ENCODE assay signal across 14 cellular contexts in the genomic region with DNA sequence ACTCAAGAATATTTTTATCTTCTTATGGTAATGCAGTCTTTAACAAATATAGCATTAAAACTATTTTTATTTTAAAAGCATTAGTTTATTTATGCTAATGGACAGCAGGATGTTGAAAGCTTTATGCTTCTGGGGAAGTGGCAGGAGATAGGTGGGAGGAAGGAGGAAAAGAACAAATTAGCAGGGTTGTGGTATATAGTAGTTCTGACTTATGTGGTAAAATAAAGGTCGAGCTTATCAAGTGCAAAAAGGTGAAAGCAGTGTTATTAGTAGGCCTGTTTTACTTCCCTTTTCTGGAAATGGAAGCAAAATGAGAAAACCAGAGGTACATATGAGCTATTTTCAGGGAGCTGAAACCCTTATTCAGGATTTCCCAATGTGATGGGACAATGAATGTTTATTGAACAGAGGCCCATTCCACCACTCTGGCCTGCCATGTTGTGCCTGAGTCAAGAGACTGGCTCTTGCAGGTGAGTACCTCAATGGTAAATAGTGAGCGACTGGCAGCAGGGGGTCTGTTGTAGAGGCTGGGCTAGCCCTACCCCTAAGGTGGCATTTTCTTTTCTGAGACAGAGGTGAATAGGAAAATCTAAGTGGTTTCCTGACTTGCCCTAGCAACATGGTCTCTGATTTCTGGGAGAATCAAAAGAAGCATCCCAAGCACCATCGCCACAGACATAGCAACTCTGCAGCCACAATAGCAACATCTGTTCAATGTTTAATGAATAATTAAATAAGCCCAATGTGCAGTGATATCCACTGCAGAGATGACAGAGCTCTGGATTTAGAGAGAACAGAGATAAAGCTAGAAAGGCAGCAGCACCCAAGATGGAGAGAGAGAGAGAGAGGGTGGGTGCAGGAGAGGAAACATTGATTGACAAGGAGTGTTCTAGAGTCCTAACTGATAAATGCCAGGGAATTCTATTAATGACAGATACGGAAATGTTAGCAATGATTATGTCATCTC.
DNase-seq lines count a peak whose midpoint lies in the region; ATAC-seq lines count a peak whose summit lies in the region.
"Had no signal": no experiment of that assay in that cellular context is flagged by ENCODE, and none has a peak within 500 bp of the region (broad histone marks: within the 10 kb centered on the region; RNA-seq: fewer than 3 reads in every experiment).

No MANE protein-coding gene starts in this region.

- DNase-seq in NCI-H748 (lab: John Stamatoyannopoulos, UW; ENCODE audit: unreplicated experiment) (peak; percentile 61), NCI-H748 treated with DMSO at 0.1 percent for 48 hours (lab: John Stamatoyannopoulos, UW) (no peak), SK-N-DZ (ENCODE audit: low spot score) (peak; percentile 9), RKO (ENCODE audit: low spot score) (no peak), NCI-H526 (lab: John Stamatoyannopoulos, UW) (no peak)
- DNase-seq: activated CD4-positive, alpha-beta T cell treated with anti-CD3 and anti-CD28 coated beads for 4 hours; activated CD8-positive, alpha-beta memory T cell treated with anti-CD3 and anti-CD28 coated beads, Interleukin-2, amount 10 ng/mL, durations not matched to agents 7 days and 5 days; activated naive CD8-positive, alpha-beta T cell treated with anti-CD3 and anti-CD28 coated beads, Interleukin-2, amount 50 U/mL, for 24 hours; heart left ventricle; left ventricle myocardium inferior had no signal

- ATAC-seq in HG03175 (IDR thresholded peaks at IDR 0.05; ENCODE audit: unreplicated experiment) (peak; percentile 55), GM21619 (IDR thresholded peaks at IDR 0.05; ENCODE audit: unreplicated experiment) (no peak), HG02840 (IDR thresholded peaks at IDR 0.05; ENCODE audit: low FRiP score, unreplicated experiment) (no peak)
- ATAC-seq: activated CD8-positive, alpha-beta memory T cell treated with anti-CD3 and anti-CD28 coated beads, Interleukin-2, amount 10 ng/mL, durations not matched to agents 7 days and 5 days; activated naive CD8-positive, alpha-beta T cell treated with anti-CD3 and anti-CD28 coated beads, Interleukin-2, amount 50 U/mL, for 24 hours; activated T-helper 17 cell treated with anti-CD3 and anti-CD28 coated beads, Interleukin-2, amount 50 U/mL, for 72 hours; heart left ventricle had no signal

Comparison
In these comparisons a context has a peak if more than half of its experiments do, and no peak if none do; other contexts are left out.
1. DNase-seq: peak in NCI-H748 (single experiment) and SK-N-DZ (single experiment); none in NCI-H748 treated with DMSO at 0.1 percent for 48 hours (single experiment), RKO (single experiment) and NCI-H526 (0 of 2).